In the genomic region with DNA sequence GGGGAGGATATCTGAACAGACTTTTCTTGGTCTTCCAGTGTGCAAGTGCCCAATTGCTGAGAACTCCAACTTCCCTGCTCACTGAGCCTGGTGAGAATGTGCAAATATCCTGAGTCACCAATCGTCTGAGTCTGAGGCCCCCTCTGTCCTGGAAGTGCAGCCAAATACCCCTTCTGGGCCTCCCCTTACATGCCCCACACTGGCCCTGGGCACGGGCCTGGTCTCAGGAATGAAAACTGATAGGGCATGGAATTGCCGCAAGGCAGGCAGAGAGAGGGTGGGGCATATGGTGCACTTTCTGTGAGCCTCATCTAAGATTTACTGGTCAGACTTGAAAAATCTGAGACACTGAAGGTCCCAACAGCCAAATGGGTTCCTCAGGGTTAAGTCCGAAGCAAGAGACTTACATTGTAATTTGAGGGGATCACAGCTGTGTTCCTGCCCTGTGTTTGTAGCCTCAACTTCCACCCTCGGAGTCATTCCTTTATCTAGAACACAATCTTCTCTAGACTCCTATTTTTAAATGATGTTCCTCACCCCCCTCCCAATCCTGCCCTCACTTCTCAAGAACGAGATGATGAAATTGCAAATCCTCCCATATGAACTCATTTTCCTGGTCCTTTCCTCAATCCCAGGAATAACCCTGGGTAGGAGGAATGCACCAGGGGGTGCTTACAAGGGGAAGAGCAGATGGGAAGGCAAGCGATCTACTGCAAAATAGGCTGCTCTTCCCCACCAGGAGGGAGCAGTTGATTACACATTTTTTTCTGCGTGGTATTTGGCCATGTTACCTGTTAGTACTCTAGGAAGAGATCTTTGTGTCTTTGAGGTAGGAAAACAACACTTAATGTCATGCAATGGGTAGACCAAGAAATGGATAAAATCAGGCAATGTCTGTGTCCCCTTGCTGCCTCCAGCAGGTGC, we compare ENCODE assay signal across 14 cellular contexts. TPM values are rescaled to one million over a fixed set of nuclear protein-coding genes. Genes with fewer than 3 reads are reported as not detected.
DNase-seq lines count a peak whose midpoint lies in the region; ATAC-seq and TF ChIP-seq lines count a peak whose summit lies in the region.
"Had no signal": no experiment of that assay in that cellular context is flagged by ENCODE, and none has a peak within 500 bp of the region (broad histone marks: within the 10 kb centered on the region; RNA-seq: fewer than 3 reads in every experiment).

No MANE protein-coding gene starts in this region.

- no peaks in the 10 kb centered on the region for H3K9me3 ChIP-seq in heart right ventricle
- H3K9me3 ChIP-seq in SJCRH30 (replicated peaks), result no peaks in the 10 kb centered on the region

- H3K4me1 ChIP-seq in heart right ventricle (peaks cover 3 to 41% (median 30%) of the 10 kb centered on the region in 9 donors), SJCRH30 (peaks cover 17% of the 10 kb centered on the region)

- peak in 1 of 9 donors; percentile 11 for TF ChIP-seq CTCF in heart right ventricle (IDR thresholded peaks at IDR 0.05)

- no peak overlapping the region for H3K4me3 ChIP-seq in heart right ventricle
- no peak overlapping the region for H3K4me3 ChIP-seq in SJCRH30

- intact Hi-C loops in heart right ventricle (cut with DNase I), result no loop called here
- intact Hi-C loops in left cardiac atrium (cut with DNase I), result no loop called here
- intact Hi-C loops in left ventricle myocardium superior (cut with micrococcal nuclease), result no loop called here

- H3K36me3 ChIP-seq in heart right ventricle (no peaks in the 10 kb centered on the region), SJCRH30 (no peaks in the 10 kb centered on the region)

- ATAC-seq in heart right ventricle (peak in 6 of 8 donors; percentile 26 to 56 (median 34)), left cardiac atrium (no peak), left ventricle myocardium superior (peak; percentile 68), GM18868 (IDR thresholded peaks at IDR 0.05; ENCODE audit: unreplicated experiment) (no peak)

- DNase-seq in heart right ventricle, result no peak
- DNase-seq in left cardiac atrium, result no peak
- DNase-seq in cerebellum (ENCODE audit: low spot score), result peak; percentile 54
- no peak for DNase-seq in left ventricle myocardium superior
- no peak for DNase-seq in NOMO-1 treated with dmso at 0.1 percent for 144 hours (lab: John Stamatoyannopoulos, UW; ENCODE audit: unreplicated experiment)
- no peak for DNase-seq in stimulated activated CD4-positive, alpha-beta T cell treated with anti-CD3 and anti-CD28 coated beads, Interleukin-4, amount 100 ng/mL, for 4 hours
- no peak for DNase-seq in SJCRH30
- DNase-seq: GOT3, HFFc6, NCI-H1048, NCI-H446, SHP77 treated with DMSO at 0.1 percent for 48 hours had no signal

- WGBS in heart right ventricle, 2 donors, result 60 to 66% methylated on average over 8 of the region's 8 CpGs

- no peaks in the 10 kb centered on the region for H3K27me3 ChIP-seq in heart right ventricle
- no peaks in the 10 kb centered on the region for H3K27me3 ChIP-seq in SJCRH30

- no peak overlapping the region for H3K27ac ChIP-seq in heart right ventricle
- H3K27ac ChIP-seq in SJCRH30, result no peak overlapping the region
- H3K27ac ChIP-seq: HL-60 had no signal

RNA-seq across cellular contexts. Expression of a gene that starts 34.6 kb away (rescaled TPM):
- 10 to 100 TPM; 31.7 to 45.8 (median 39.1) TPM for total RNA-seq in heart right ventricle
- polyA plus RNA-seq in heart right ventricle, result 10 to 100 TPM in 1 of 2 donors, 1 to 10 TPM in 1; 7.5 to 17.8 TPM
- total RNA-seq in left cardiac atrium, result 10 to 100 TPM; 29.6 to 50.2 TPM
- total RNA-seq in cerebellum, result 35.5 TPM
- total RNA-seq in left ventricle myocardium superior, result 34.9 TPM
- total RNA-seq in SJCRH30 (2014; rRNA removed; shearing (Covaris generic)), result 16.9 and 18.8 TPM in 2 replicates

RNA-seq across cellular contexts. Expression of a gene that starts 49.7 kb away (rescaled TPM):
- total RNA-seq in heart right ventricle, result 100 to 1,000 TPM in 1 of 10 donors, 10 to 100 TPM in 9; 31.4 to 110 (median 58.4) TPM
- 10 to 100 TPM in 1 of 2 donors, 1 to 10 TPM in 1; 5.1 to 17.6 TPM for polyA plus RNA-seq in heart right ventricle
- 10 to 100 TPM; 33.9 to 39.9 TPM for total RNA-seq in left cardiac atrium
- 6.8 TPM for total RNA-seq in cerebellum
- 43.6 TPM for total RNA-seq in left ventricle myocardium superior
- not detected in 2 replicates for total RNA-seq in SJCRH30 (2014; rRNA removed; shearing (Covaris generic))

Comparison
In these comparisons a context has a peak if more than half of its experiments do, and no peak if none do; other contexts are left out.
1. ATAC-seq: peak in heart right ventricle (6 of 8) and left ventricle myocardium superior (single experiment); none in left cardiac atrium (0 of 2) and GM18868 (single experiment).